ENCODE assay signal across 11 cellular contexts in genomic region chr5:68255305-68256130, GRCh38. TPM values are rescaled to one million over a fixed set of nuclear protein-coding genes. Genes with fewer than 3 reads are reported as not detected.
DNase-seq lines count a peak whose midpoint lies in the region; ATAC-seq and TF ChIP-seq lines count a peak whose summit lies in the region.
"Had no signal": no experiment of that assay in that cellular context is flagged by ENCODE, and none has a peak within 500 bp of the region (broad histone marks: within the 10 kb centered on the region; RNA-seq: fewer than 3 reads in every experiment).

No MANE protein-coding gene starts in this region.

- H3K4me1 Mint-ChIP-seq in activated T-cell treated with anti-CD3 and anti-CD28 coated beads, Interleukin-2, amount 50 U/mL, for 72 hours (ENCODE audit: low read depth), result peaks cover 93% of the 10 kb centered on the region
- peaks cover 91% of the 10 kb centered on the region for H3K4me1 Mint-ChIP-seq in activated CD4-positive, alpha-beta memory T cell treated with anti-CD3 and anti-CD28 coated beads for 36 hours (ENCODE audit: low read depth)
- H3K4me1 Mint-ChIP-seq in immature natural killer cell, result peaks cover 88 to 99% of the 10 kb centered on the region in 2 donors

- no peaks in the 10 kb centered on the region for H3K36me3 ChIP-seq in tibial artery

- H3K4me3 Mint-ChIP-seq in activated T-cell treated with anti-CD3 and anti-CD28 coated beads, Interleukin-2, amount 50 U/mL, for 72 hours, result peak overlapping the region; percentile 63 to 82
- peak overlapping the region; percentile 60 for H3K4me3 Mint-ChIP-seq in activated CD4-positive, alpha-beta memory T cell treated with anti-CD3 and anti-CD28 coated beads for 36 hours
- H3K4me3 Mint-ChIP-seq in immature natural killer cell, result peak overlapping the region; percentile 68 to 81 (median 75)
- H3K4me3 Mint-ChIP-seq: neural crest cell, WTC11 had no signal

- CTCF ChIA-PET in activated CD4-positive, alpha-beta memory T cell treated with anti-CD3 and anti-CD28 coated beads for 36 hours (lab: Charles Lee), result interaction anchor here (0.6 to 1.9 kb wide), 6 partner anchors 15 to 185 kb away, joined by 3 to 7 read pairs (median 3); no protein-coding TSS in a partner anchor

- H3K27ac ChIP-seq in tibial artery, result peak overlapping the region; percentile 69 to 75

- intact Hi-C loops in activated CD4-positive, alpha-beta memory T cell treated with anti-CD3 and anti-CD28 coated beads for 36 hours (cut with micrococcal nuclease), result loop anchor here (10.0 kb wide), 3 partner anchors 181 to 1091 kb away; no protein-coding TSS in a partner anchor
- intact Hi-C loops in tibial artery (cut with DNase I; ENCODE audit: low total_unique reads), result no loop called here

- TF ChIP-seq CTCF in tibial artery (IDR thresholded peaks at IDR 0.05), result no peak

- no peak for DNase-seq in activated T-cell treated with anti-CD3 and anti-CD28 coated beads, Interleukin-2, amount 50 U/mL, for 72 hours
- no peak for DNase-seq in activated T-cell treated with anti-CD3 and anti-CD28 coated beads, Interleukin-2, amount 50 U/mL, for 1 hour
- no peak for DNase-seq in activated CD4-positive, alpha-beta memory T cell treated with anti-CD3 and anti-CD28 coated beads for 36 hours
- peak; percentile 41 to 53 (median 48) for DNase-seq in immature natural killer cell
- no peak for DNase-seq in tibial artery
- no peak for DNase-seq in amniotic stem cell (lab: John Stamatoyannopoulos, UW)
- no peak for DNase-seq in stimulated activated naive CD4-positive, alpha-beta T cell treated with Interleukin-2 at 50 U/mL for 16 hours (lab: John Stamatoyannopoulos, UW)
- no peak for DNase-seq in NCI-H1417 (lab: John Stamatoyannopoulos, UW)
- DNase-seq: stimulated activated CD4-positive, alpha-beta T cell treated with anti-CD3 and anti-CD28 coated beads, Interleukin-1b, Interleukin-23, amount 100 ng/mL, for 48 hours had no signal

- H3K9me3 ChIP-seq in tibial artery, result no peaks in the 10 kb centered on the region

- H3K27me3 Mint-ChIP-seq in activated T-cell treated with anti-CD3 and anti-CD28 coated beads, Interleukin-2, amount 50 U/mL, for 72 hours (ENCODE audit: low read depth), result no peaks in the 10 kb centered on the region
- no peaks in the 10 kb centered on the region for H3K27me3 Mint-ChIP-seq in activated CD4-positive, alpha-beta memory T cell treated with anti-CD3 and anti-CD28 coated beads for 36 hours
- H3K27me3 Mint-ChIP-seq in immature natural killer cell (ENCODE audit: low read depth in 3 of 3), result peaks cover 0 to 4% (median 1%) of the 10 kb centered on the region in 3 donors

- H3K27me3 ChIP-seq in tibial artery, result no peaks in the 10 kb centered on the region

- H3K36me3 Mint-ChIP-seq in activated T-cell treated with anti-CD3 and anti-CD28 coated beads, Interleukin-2, amount 50 U/mL, for 72 hours (ENCODE audit: insufficient read depth in 2 of 2), result no peaks in the 10 kb centered on the region
- H3K36me3 Mint-ChIP-seq in activated CD4-positive, alpha-beta memory T cell treated with anti-CD3 and anti-CD28 coated beads for 36 hours, result no peaks in the 10 kb centered on the region
- H3K36me3 Mint-ChIP-seq in immature natural killer cell, result no peaks in the 10 kb centered on the region
- H3K36me3 Mint-ChIP-seq: WTC11 had no signal

- no peaks in the 10 kb centered on the region for H3K9me3 Mint-ChIP-seq in activated T-cell treated with anti-CD3 and anti-CD28 coated beads, Interleukin-2, amount 50 U/mL, for 72 hours
- H3K9me3 Mint-ChIP-seq in activated CD4-positive, alpha-beta memory T cell treated with anti-CD3 and anti-CD28 coated beads for 36 hours, result no peaks in the 10 kb centered on the region
- no peaks in the 10 kb centered on the region for H3K9me3 Mint-ChIP-seq in immature natural killer cell
- H3K9me3 Mint-ChIP-seq: neural crest cell, WTC11 had no signal

- H3K27ac Mint-ChIP-seq in activated T-cell treated with anti-CD3 and anti-CD28 coated beads, Interleukin-2, amount 50 U/mL, for 72 hours, result peak overlapping the region; percentile 84
- peak overlapping the region; percentile 77 for H3K27ac Mint-ChIP-seq in activated CD4-positive, alpha-beta memory T cell treated with anti-CD3 and anti-CD28 coated beads for 36 hours
- H3K27ac Mint-ChIP-seq in immature natural killer cell, result peak overlapping the region; percentile 79 to 95 (median 83)
- H3K27ac Mint-ChIP-seq: WTC11 had no signal

- peaks cover 0 to 100% (median 80%) of the 10 kb centered on the region in 4 donors for H3K4me1 ChIP-seq in tibial artery

- peak in 1 of 2 donors; percentile 20 for ATAC-seq in activated T-cell treated with anti-CD3 and anti-CD28 coated beads, Interleukin-2, amount 50 U/mL, for 72 hours (replicated peaks in 1 of 2)
- ATAC-seq: WTC11 had no signal

- no peak overlapping the region for H3K4me3 ChIP-seq in tibial artery

- POLR2A ChIA-PET in activated CD4-positive, alpha-beta memory T cell treated with anti-CD3 and anti-CD28 coated beads for 36 hours (lab: Charles Lee), result interaction anchor here (1.0 to 1.1 kb wide), 2 partner anchors 25 to 39 kb away, joined by 4 read pairs; no protein-coding TSS in a partner anchor

RNA-seq across cellular contexts. Expression of gene PIK3R1, which starts 40.0 kb away (rescaled TPM):
- total RNA-seq in activated T-cell treated with anti-CD3 and anti-CD28 coated beads, Interleukin-2, amount 50 U/mL, for 72 hours, result 10 to 100 TPM; 46.5 to 74.2 TPM
- 10 to 100 TPM; 35.3 to 40.9 TPM for total RNA-seq in activated CD4-positive, alpha-beta memory T cell treated with anti-CD3 and anti-CD28 coated beads for 36 hours
- polyA plus RNA-seq in immature natural killer cell, result 10 to 100 TPM; 62.7 to 80.0 (median 66.8) TPM

Comparison
In these comparisons a context has a peak if more than half of its experiments do, and no peak if none do; other contexts are left out.
1. DNase-seq: peak in immature natural killer cell (3 of 3); none in activated T-cell treated with anti-CD3 and anti-CD28 coated beads, Interleukin-2, amount 50 U/mL, for 72 hours (0 of 2), activated T-cell treated with anti-CD3 and anti-CD28 coated beads, Interleukin-2, amount 50 U/mL, for 1 hour (single experiment), activated CD4-positive, alpha-beta memory T cell treated with anti-CD3 and anti-CD28 coated beads for 36 hours (single experiment), tibial artery (0 of 2), amniotic stem cell (single experiment), stimulated activated naive CD4-positive, alpha-beta T cell treated with Interleukin-2 at 50 U/mL for 16 hours (single experiment) and NCI-H1417 (0 of 3).
2. Peak in every context shown above with its lines, with median percentiles within 50 percentile points of each other: H3K27ac Mint-ChIP-seq and H3K4me3 Mint-ChIP-seq.